Comparison of ENCODE assay signal across 38 cellular contexts in genomic region chr12:132619301-132620112, GRCh38. TPM values are rescaled to one million over a fixed set of nuclear protein-coding genes. Genes with fewer than 3 reads are reported as not detected.
DNase-seq lines count a peak whose midpoint lies in the region; ATAC-seq, FAIRE-seq and TF ChIP-seq lines count a peak whose summit lies in the region.
"Had no signal": no experiment of that assay in that cellular context is flagged by ENCODE, and none has a peak within 500 bp of the region (broad histone marks: within the 10 kb centered on the region; RNA-seq: fewer than 3 reads in every experiment).

No MANE protein-coding gene starts in this region.

- H3K4me2 ChIP-seq in endothelial cell of umbilical vein (ENCODE audit: insufficient read depth, low read length) = no peak overlapping the region

- H3K9me3 ChIP-seq in endothelial cell of umbilical vein (replicated peaks; ENCODE audit: control insufficient read depth, insufficient read depth, low read length) (peaks cover 3% of the 10 kb centered on the region), stomach (peaks cover 0 to 23% (median 18%) of the 10 kb centered on the region in 4 donors)
- H3K9me3 ChIP-seq: prostate gland, right lobe of liver had no signal

- no peak for FAIRE-seq in endothelial cell of umbilical vein (lab: Jason Lieb, UNC)
- FAIRE-seq: GM18507, H54 had no signal

- H3K36me3 ChIP-seq in endothelial cell of umbilical vein (ENCODE audit: control insufficient read depth in 2 of 2, extremely low read depth in 1 of 2, insufficient read depth in 2 of 2, low read length in 2 of 2) (peaks cover 0 to 3% of the 10 kb centered on the region in 2 experiments), stomach (peaks cover 0 to 10% (median 9%) of the 10 kb centered on the region in 4 donors)
- H3K36me3 ChIP-seq: prostate gland, right lobe of liver had no signal

- no peak for TF ChIP-seq CTCF in endothelial cell of umbilical vein (IDR thresholded peaks at IDR 0.05; ENCODE audit: extremely low read depth in 1 of 2, insufficient read depth in 1 of 2, low read depth in 1 of 2, low read length in 2 of 2)
- TF ChIP-seq CTCF in stomach (IDR thresholded peaks at IDR 0.05) = no peak

- no peak overlapping the region for H3K27ac Mint-ChIP-seq in stimulated activated naive CD8-positive, alpha-beta T cell treated with anti-CD3 and anti-CD28 coated beads, Interleukin-15, amount 100 ng/mL, for 72 hours
- H3K27ac Mint-ChIP-seq: T-helper 1 cell treated with Interleukin-12 subunit alpha and Interleukin-12 subunit beta and Interleukin-4 antibody, amounts not matched to agents 30 μg/mL and 1 μg/mL, for 36 hours had no signal

- H3K9me3 Mint-ChIP-seq in stimulated activated naive CD8-positive, alpha-beta T cell treated with anti-CD3 and anti-CD28 coated beads, Interleukin-15, amount 100 ng/mL, for 72 hours = peaks cover 8 to 9% of the 10 kb centered on the region in 2 donors

- no peaks in the 10 kb centered on the region for H4K20me1 ChIP-seq in endothelial cell of umbilical vein (replicated peaks; ENCODE audit: control insufficient read depth, extremely low read depth, insufficient read depth, low read length)

- no peak overlapping the region for H3K9ac ChIP-seq in endothelial cell of umbilical vein (replicated peaks; ENCODE audit: extremely low read depth, insufficient read depth, low read length)

- peaks cover 54% of the 10 kb centered on the region for H3K27me3 Mint-ChIP-seq in stimulated activated naive CD8-positive, alpha-beta T cell treated with anti-CD3 and anti-CD28 coated beads, Interleukin-15, amount 100 ng/mL, for 72 hours

- ATAC-seq in stimulated activated naive CD8-positive, alpha-beta T cell treated with anti-CD3 and anti-CD28 coated beads, Interleukin-15, amount 100 ng/mL, for 72 hours = peak; percentile 17
- ATAC-seq in stimulated activated naive CD8-positive, alpha-beta T cell treated with anti-CD3 and anti-CD28 coated beads, Interleukin-15, Interleukin-2, amounts not matched to agents 100 U/mL and 50 U/mL, for 24 hours = no peak
- ATAC-seq: right lobe of liver had no signal

- H2AFZ ChIP-seq in endothelial cell of umbilical vein (ENCODE audit: low read depth, low read length) = no peak overlapping the region

- H3K4me3 Mint-ChIP-seq in stimulated activated naive CD8-positive, alpha-beta T cell treated with anti-CD3 and anti-CD28 coated beads, Interleukin-15, amount 100 ng/mL, for 72 hours = no peak overlapping the region
- H3K4me3 Mint-ChIP-seq: T-helper 1 cell treated with Interleukin-12 subunit alpha and Interleukin-12 subunit beta and Interleukin-4 antibody, amounts not matched to agents 30 μg/mL and 1 μg/mL, for 36 hours had no signal

- TF ChIP-seq EP300 in stomach (IDR thresholded peaks at IDR 0.05) = no peak

- H3K4me3 ChIP-seq in endothelial cell of umbilical vein (replicated peaks in 1 of 3; ENCODE audit: insufficient read depth in 1 of 3, low read depth in 1 of 3, low read length in 3 of 3) = no peak overlapping the region
- H3K4me3 ChIP-seq in stomach = no peak overlapping the region
- H3K4me3 ChIP-seq: left ventricle myocardium inferior, right lobe of liver had no signal

- TF ChIP-seq POLR2A in endothelial cell of umbilical vein (IDR thresholded peaks at IDR 0.05; ENCODE audit: low read depth, low read length) (no peak), stomach (IDR thresholded peaks at IDR 0.05) (no peak)

- peaks cover 28% of the 10 kb centered on the region for H3K4me1 Mint-ChIP-seq in stimulated activated naive CD8-positive, alpha-beta T cell treated with anti-CD3 and anti-CD28 coated beads, Interleukin-15, amount 100 ng/mL, for 72 hours

- WGBS in stomach, 5 donors = 12 to 41% (median 16%) methylated on average over 8 to 64 of the region's 64 CpGs

- DNase-seq in DMS 273 (lab: John Stamatoyannopoulos, UW; ENCODE audit: unreplicated experiment) = peak; percentile 25
- DNase-seq in DMS 273 treated with DMSO at 0.1 percent for 48 hours (lab: John Stamatoyannopoulos, UW) = no peak
- no peak for DNase-seq in stimulated activated naive CD8-positive, alpha-beta T cell treated with anti-CD3 and anti-CD28 coated beads, Interleukin-15, amount 100 ng/mL, for 72 hours
- no peak for DNase-seq in stimulated activated naive CD8-positive, alpha-beta T cell treated with anti-CD3 and anti-CD28 coated beads, Interleukin-15, Interleukin-2, amounts not matched to agents 100 U/mL and 50 U/mL, for 24 hours
- no peak for DNase-seq in endothelial cell of umbilical vein (ENCODE audit: low read depth, low spot score)
- no peak for DNase-seq in NCI-H1048 (lab: John Stamatoyannopoulos, UW)
- no peak for DNase-seq in stomach
- DNase-seq in pons (ENCODE audit: low spot score) = no peak
- DNase-seq: activated CD4-positive, alpha-beta T cell treated with anti-CD3 and anti-CD28 coated beads, Interleukin-2, amount 50 U/mL, for 48 hours; activated CD4-positive, CD25-positive, alpha-beta regulatory T cell treated with anti-CD3 and anti-CD28 coated beads, Interleukin-2, amount 50 U/mL, for 72 hours; activated CD8-positive, alpha-beta memory T cell treated with anti-CD3 and anti-CD28 coated beads, Interleukin-2, amount 50 U/mL, for 4 hours; activated naive CD4-positive, alpha-beta T cell; caudate nucleus; COR-L47; dermis blood vessel endothelial cell; foreskin fibroblast; KBM-7; left ventricle myocardium inferior; NCI-H1105 treated with DMSO at 0.1 percent for 48 hours; NCI-H2029; NCI-H345; NCI-H774; spleen; stimulated activated CD4-positive, alpha-beta T cell treated with anti-CD3 and anti-CD28 coated beads, Interleukin-4, amount 100 ng/mL, for 1 hour had no signal

- H3K9me1 ChIP-seq in endothelial cell of umbilical vein (replicated peaks; ENCODE audit: control insufficient read depth, extremely low read depth, insufficient read depth, low read length) = no peaks in the 10 kb centered on the region

- intact Hi-C loops in endothelial cell of umbilical vein (cut with micrococcal nuclease) (no loop called here), stomach (cut with DNase I; ENCODE audit: low total_unique reads) (no loop called here)

- no TSS peak for BruUV-seq in endothelial cell of umbilical vein (replicated peaks; lab: Mats Ljungman, UMichigan)

- POLR2A ChIA-PET in endothelial cell of umbilical vein (lab: Charles Lee) = no interaction called here

- H3K4me1 ChIP-seq in endothelial cell of umbilical vein (ENCODE audit: control insufficient read depth, extremely low read depth, insufficient read depth, low read length) (no peaks in the 10 kb centered on the region), stomach (peaks cover 7 to 46% (median 32%) of the 10 kb centered on the region in 4 donors)
- H3K4me1 ChIP-seq: prostate gland had no signal

- H3K27me3 ChIP-seq in endothelial cell of umbilical vein (ENCODE audit: control insufficient read depth in 2 of 2, insufficient read depth in 2 of 2, low read length in 2 of 2) (peaks cover 28 to 36% of the 10 kb centered on the region in 2 experiments), stomach (peaks cover 22 to 67% (median 55%) of the 10 kb centered on the region in 3 donors)

- CTCF ChIA-PET in endothelial cell of umbilical vein (lab: Charles Lee) = interaction anchor here (1.6 kb wide), 1 partner anchor 204 kb away, joined by 6 read pairs; no protein-coding TSS in a partner anchor

- H3K79me2 ChIP-seq in endothelial cell of umbilical vein (ENCODE audit: control insufficient read depth, insufficient read depth, low read length) = no peaks in the 10 kb centered on the region

- no peak overlapping the region for H3K27ac ChIP-seq in endothelial cell of umbilical vein (ENCODE audit: insufficient read depth, low read depth, low read length)
- no peak overlapping the region for H3K27ac ChIP-seq in stomach
- H3K27ac ChIP-seq: 22Rv1, C4-2B, left ventricle myocardium inferior, prostate gland, right lobe of liver, SK-N-MC, spleen, upper lobe of left lung had no signal

- dilution Hi-C loops in endothelial cell of umbilical vein (cut with MboI; ENCODE audit: extremely low pct_ligation_motif_present, low sequenced_read_pairs) = no loop called here

TF ChIP-seq in endothelial cell of umbilical vein, 7 proteins besides CTCF, POLR2A, EP300 and RAD21:
- TF ChIP-seq GATA2 (IDR thresholded peaks at IDR 0.05; ENCODE audit: insufficient read depth, insufficient read length, low read depth, low read length) (no peak), EZH2 (IDR thresholded peaks at IDR 0.05; ENCODE audit: borderline replicate concordance, low read depth, low read length, severe bottlenecking) (peak; percentile 78), FOS (IDR thresholded peaks at IDR 0.05; ENCODE audit: borderline replicate concordance, insufficient read depth, low read length) (no peak), MYC (IDR thresholded peaks at IDR 0.05; ENCODE audit: low read depth, low read length) (no peak)

RNA-seq across cellular contexts. Expression of gene P2RX2, which starts 0.9 kb away (rescaled TPM):
- total RNA-seq in endothelial cell of umbilical vein = not detected in 2 replicates
- polyA plus RNA-seq in endothelial cell of umbilical vein = not detected in 2 replicates
- polyA plus RNA-seq in endothelial cell of umbilical vein (2011; cell fraction: cytosol; rRNA removed) = not detected in 2 replicates
- not detected in 2 replicates for polyA plus RNA-seq in endothelial cell of umbilical vein (2011; cell fraction: nucleus; rRNA removed)
- not detected in 2 replicates for polyA plus RNA-seq in endothelial cell of umbilical vein (2012)
- polyA minus RNA-seq in endothelial cell of umbilical vein = not detected in 2 replicates
- polyA minus RNA-seq in endothelial cell of umbilical vein (2011; cell fraction: cytosol; rRNA and poly(A)+ RNA removed) = not detected
- not detected in 2 replicates for polyA minus RNA-seq in endothelial cell of umbilical vein (2011; cell fraction: nucleus; rRNA and poly(A)+ RNA removed)
- not detected for total RNA-seq in stomach
- under 1 TPM in 2 of 3 donors, not detected in 1; 0.19 to 0.78 TPM for polyA plus RNA-seq in stomach
- total RNA-seq: Daoy, left ventricle myocardium inferior, M059J, mesenteric fat pad, myocyte, right lobe of liver had no signal

RNA-seq across cellular contexts. Expression of gene LRCOL1, which starts 9.1 kb away (rescaled TPM):
- total RNA-seq in endothelial cell of umbilical vein = 1.2 TPM in 1 of 2 replicates, not detected in the other
- polyA plus RNA-seq in endothelial cell of umbilical vein = 1.1 and 1.5 TPM in 2 replicates
- 0.28 and 0.49 TPM in 2 replicates for polyA plus RNA-seq in endothelial cell of umbilical vein (2011; cell fraction: cytosol; rRNA removed)
- polyA plus RNA-seq in endothelial cell of umbilical vein (2011; cell fraction: nucleus; rRNA removed) = 2.6 and 3.1 TPM in 2 replicates
- polyA plus RNA-seq in endothelial cell of umbilical vein (2012) = 0.48 and 0.89 TPM in 2 replicates
- polyA minus RNA-seq in endothelial cell of umbilical vein = 0.36 and 0.95 TPM in 2 replicates
- polyA minus RNA-seq in endothelial cell of umbilical vein (2011; cell fraction: cytosol; rRNA and poly(A)+ RNA removed) = not detected
- polyA minus RNA-seq in endothelial cell of umbilical vein (2011; cell fraction: nucleus; rRNA and poly(A)+ RNA removed) = not detected in 2 replicates
- total RNA-seq in stomach = not detected
- polyA plus RNA-seq in stomach = under 1 TPM in 1 of 3 donors, not detected in 2; 0.60 TPM
- total RNA-seq: Daoy, esophagus muscularis mucosa, left ventricle myocardium inferior, M059J, mesenteric fat pad, myocyte had no signal
